Comparison of ENCODE assay signal across 19 cellular contexts in genomic region chr12:32074432-32074831, GRCh38. TPM values are rescaled to one million over a fixed set of nuclear protein-coding genes. Genes with fewer than 3 reads are reported as not detected.
DNase-seq lines count a peak whose midpoint lies in the region; ATAC-seq and TF ChIP-seq lines count a peak whose summit lies in the region.
"Had no signal": no experiment of that assay in that cellular context is flagged by ENCODE, and none has a peak within 500 bp of the region (broad histone marks: within the 10 kb centered on the region; RNA-seq: fewer than 3 reads in every experiment).

No MANE protein-coding gene starts in this region.

- DNase-seq in activated naive CD4-positive, alpha-beta T cell treated with anti-CD3 and anti-CD28 coated beads, Interleukin-2, amount 50 U/mL, for 72 hours (ENCODE audit: low spot score in 2 of 2), result no peak
- no peak for DNase-seq in WTC11 (ENCODE audit: low spot score)
- DNase-seq in natural killer cell treated with Interleukin-12 subunit alpha and Interleukin-12 subunit beta and Interleukin-15 and Interleukin-18, amount 100 ng/mL, for 72 hours (ENCODE audit: low spot score), result no peak
- no peak for DNase-seq in activated CD4-positive, alpha-beta T cell treated with anti-CD3 and anti-CD28 coated beads, Interleukin-2, amount 50 U/mL, for 48 hours
- DNase-seq: AML-193; CD4-positive, alpha-beta T cell; CD8-positive, alpha-beta memory T cell; COR-L47; DMS 273 treated with DMSO at 0.1 percent for 48 hours; DMS153; DMS53; DMS79; DND-41; EL; GDM1 had no signal

- H3K4me3 Mint-ChIP-seq in activated naive CD4-positive, alpha-beta T cell treated with anti-CD3 and anti-CD28 coated beads, Interleukin-2, amount 50 U/mL, for 24 hours, result no peak overlapping the region
- no peak overlapping the region for H3K4me3 Mint-ChIP-seq in WTC11
- H3K4me3 Mint-ChIP-seq in natural killer cell treated with Interleukin-12 subunit alpha and Interleukin-12 subunit beta and Interleukin-15 and Interleukin-18, amount 100 ng/mL, for 72 hours, result no peak overlapping the region
- H3K4me3 Mint-ChIP-seq: B cell; CD4-positive, alpha-beta T cell; CD8-positive, alpha-beta memory T cell had no signal

- POLR2A ChIA-PET in WTC11 (lab: Charles Lee), result interaction anchor here (0.6 kb wide), 2 partner anchors 22 to 250 kb away, joined by 6 to 7 read pairs; no protein-coding TSS in a partner anchor

- CTCF ChIA-PET in WTC11 (lab: Charles Lee), result interaction anchor here (1.5 to 1.9 kb wide), 2 partner anchors 14 to 421 kb away, joined by 4 to 6 read pairs; no protein-coding TSS in a partner anchor

- peak overlapping the region; percentile 46 for H3K27ac Mint-ChIP-seq in activated naive CD4-positive, alpha-beta T cell treated with anti-CD3 and anti-CD28 coated beads, Interleukin-2, amount 50 U/mL, for 24 hours
- no peak overlapping the region for H3K27ac Mint-ChIP-seq in activated naive CD4-positive, alpha-beta T cell treated with anti-CD3 and anti-CD28 coated beads, Interleukin-2, amount 50 U/mL, for 72 hours
- H3K27ac Mint-ChIP-seq in WTC11, result no peak overlapping the region; the same call in 1 of the 2 replicates
- H3K27ac Mint-ChIP-seq in natural killer cell treated with Interleukin-12 subunit alpha and Interleukin-12 subunit beta and Interleukin-15 and Interleukin-18, amount 100 ng/mL, for 72 hours, result no peak overlapping the region
- H3K27ac Mint-ChIP-seq: B cell; CD4-positive, alpha-beta T cell had no signal

- TF ChIP-seq CTCF in WTC11 (IDR thresholded peaks at IDR 0.05), result no peak

- no peaks in the 10 kb centered on the region for H3K36me3 Mint-ChIP-seq in activated naive CD4-positive, alpha-beta T cell treated with anti-CD3 and anti-CD28 coated beads, Interleukin-2, amount 50 U/mL, for 24 hours
- no peaks in the 10 kb centered on the region for H3K36me3 Mint-ChIP-seq in activated naive CD4-positive, alpha-beta T cell treated with anti-CD3 and anti-CD28 coated beads, Interleukin-2, amount 50 U/mL, for 72 hours
- H3K36me3 Mint-ChIP-seq in WTC11, result peaks cover 18% of the 10 kb centered on the region
- H3K36me3 Mint-ChIP-seq in natural killer cell treated with Interleukin-12 subunit alpha and Interleukin-12 subunit beta and Interleukin-15 and Interleukin-18, amount 100 ng/mL, for 72 hours, result no peaks in the 10 kb centered on the region

- no peaks in the 10 kb centered on the region for H3K4me1 Mint-ChIP-seq in activated naive CD4-positive, alpha-beta T cell treated with anti-CD3 and anti-CD28 coated beads, Interleukin-2, amount 50 U/mL, for 24 hours
- peaks cover 37% of the 10 kb centered on the region for H3K4me1 Mint-ChIP-seq in WTC11
- H3K4me1 Mint-ChIP-seq in natural killer cell treated with Interleukin-12 subunit alpha and Interleukin-12 subunit beta and Interleukin-15 and Interleukin-18, amount 100 ng/mL, for 72 hours (ENCODE audit: low read depth in 2 of 2), result no peaks in the 10 kb centered on the region
- H3K4me1 Mint-ChIP-seq: B cell; CD8-positive, alpha-beta memory T cell had no signal

- H3K27me3 Mint-ChIP-seq in activated naive CD4-positive, alpha-beta T cell treated with anti-CD3 and anti-CD28 coated beads, Interleukin-2, amount 50 U/mL, for 24 hours, result no peaks in the 10 kb centered on the region
- H3K27me3 Mint-ChIP-seq in WTC11 (ENCODE audit: low read depth), result no peaks in the 10 kb centered on the region
- H3K27me3 Mint-ChIP-seq in natural killer cell treated with Interleukin-12 subunit alpha and Interleukin-12 subunit beta and Interleukin-15 and Interleukin-18, amount 100 ng/mL, for 72 hours, result no peaks in the 10 kb centered on the region
- H3K27me3 Mint-ChIP-seq: B cell; CD4-positive, alpha-beta T cell had no signal

- ATAC-seq in activated naive CD4-positive, alpha-beta T cell treated with anti-CD3 and anti-CD28 coated beads, Interleukin-2, amount 50 U/mL, for 72 hours, result no peak
- peak; percentile 36 for ATAC-seq in WTC11
- ATAC-seq in natural killer cell treated with Interleukin-12 subunit alpha and Interleukin-12 subunit beta and Interleukin-15 and Interleukin-18, amount 100 ng/mL, for 72 hours, result no peak
- ATAC-seq: A549, GM12878 had no signal

- no peaks in the 10 kb centered on the region for H3K9me3 Mint-ChIP-seq in activated naive CD4-positive, alpha-beta T cell treated with anti-CD3 and anti-CD28 coated beads, Interleukin-2, amount 50 U/mL, for 24 hours
- no peaks in the 10 kb centered on the region for H3K9me3 Mint-ChIP-seq in activated naive CD4-positive, alpha-beta T cell treated with anti-CD3 and anti-CD28 coated beads, Interleukin-2, amount 50 U/mL, for 72 hours
- peaks cover 23% of the 10 kb centered on the region for H3K9me3 Mint-ChIP-seq in WTC11
- no peaks in the 10 kb centered on the region for H3K9me3 Mint-ChIP-seq in natural killer cell treated with Interleukin-12 subunit alpha and Interleukin-12 subunit beta and Interleukin-15 and Interleukin-18, amount 100 ng/mL, for 72 hours
- H3K9me3 Mint-ChIP-seq: CD4-positive, alpha-beta T cell had no signal

TF ChIP-seq in WTC11, 78 proteins besides CTCF, POLR2A, EP300 and RAD21:
- TF ChIP-seq ZNF263 (CRISPR knock-in tag; IDR thresholded peaks at IDR 0.05; ENCODE audit: low read depth), result no peak

RNA-seq across cellular contexts. Expression of gene BICD1, which starts 32.2 kb away (rescaled TPM):
- 10 to 100 TPM; 15.1 to 18.4 TPM for total RNA-seq in activated naive CD4-positive, alpha-beta T cell treated with anti-CD3 and anti-CD28 coated beads, Interleukin-2, amount 50 U/mL, for 72 hours
- total RNA-seq in WTC11 (2021), result 56.7 to 69.4 TPM (median 58.4 TPM) in 3 replicates
- 10 to 100 TPM; 16.6 to 34.4 TPM for total RNA-seq in natural killer cell treated with Interleukin-12 subunit alpha and Interleukin-12 subunit beta and Interleukin-15 and Interleukin-18, amount 100 ng/mL, for 72 hours
